Comparison of ENCODE assay signal across 3 cellular contexts in the genomic region with DNA sequence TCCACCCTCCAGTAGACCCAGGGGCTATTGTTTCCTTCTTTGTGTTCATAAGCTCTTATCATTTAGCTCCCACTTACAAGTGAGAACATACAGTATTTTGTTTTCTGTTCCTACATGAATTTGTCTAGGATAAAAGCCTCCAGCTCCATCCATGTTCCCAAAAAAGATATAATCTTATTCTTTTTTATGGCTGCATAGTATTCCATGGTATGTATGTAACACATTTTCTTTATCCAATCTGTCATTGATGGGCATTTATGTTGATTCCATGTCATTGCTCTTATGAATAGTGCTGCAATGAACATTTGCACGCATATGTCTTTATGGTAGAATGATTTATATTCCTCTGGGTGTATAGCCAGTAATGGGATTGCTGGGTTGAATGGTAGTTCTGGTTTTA. TPM values are rescaled to one million over a fixed set of nuclear protein-coding genes. Genes with fewer than 3 reads are reported as not detected.
"Had no signal": no experiment of that assay in that cellular context is flagged by ENCODE, and none has a peak within 500 bp of the region (broad histone marks: within the 10 kb centered on the region; RNA-seq: fewer than 3 reads in every experiment).

No MANE protein-coding gene starts in this region.

RNA-seq across cellular contexts. Expression of gene CD53, which starts 11.0 kb away (rescaled TPM):
- total RNA-seq: HepG2, HT-29, IMR-90 had no signal
- polyA plus RNA-seq: HepG2, IMR-90 had no signal
